ENCODE assay signal across 8 cellular contexts in genomic region chr22:33919591-33920501, GRCh38. TPM values are rescaled to one million over a fixed set of nuclear protein-coding genes. Genes with fewer than 3 reads are reported as not detected.
A peak's percentile ranks its signal among the peaks of the same experiment; 100 is the strongest.
DNase-seq lines count a peak whose midpoint lies in the region; ATAC-seq and TF ChIP-seq lines count a peak whose summit lies in the region.

Gene LARGE1 (minus strand): TSS chr22:33920476.

- POLR2A ChIA-PET in CD4-positive, alpha-beta memory T cell (lab: Charles Lee; ENCODE audit: partially characterized antibody): no interaction called here
- POLR2A ChIA-PET in MCF 10A (lab: Yijun Ruan, JAX): interaction anchor here (0.6 to 2.6 kb wide), 7 partner anchors 53 to 1338 kb away, joined by 3 to 11 read pairs (median 3); partner anchors contain the start of gene HMGXB4

- H3K27ac Mint-ChIP-seq in CD4-positive, alpha-beta memory T cell: peak within 1 kb of the TSS in 2 of 7 donors; percentile 72 to 82
- H3K27ac Mint-ChIP-seq in MCF 10A (ENCODE audit: low read depth, unreplicated experiment): no peak within 1 kb of the TSS
- H3K27ac Mint-ChIP-seq in immature natural killer cell: peak within 1 kb of the TSS in 3 of 6 donors; percentile 32 to 61 (median 57)

- H3K27ac ChIP-seq in CD4-positive, alpha-beta memory T cell (ENCODE audit: low read depth, low read length): no peak within 1 kb of the TSS
- H3K27ac ChIP-seq in skin epidermis: peak within 1 kb of the TSS in 16 of 21 experiments; percentile 6 to 87 (median 68)

- H3K9me3 Mint-ChIP-seq in CD4-positive, alpha-beta memory T cell: peaks cover 0 to 9% (median 1%) of the 10 kb centered on the region in 8 donors
- H3K9me3 Mint-ChIP-seq in MCF 10A (ENCODE audit: unreplicated experiment) (no peaks in the 10 kb centered on the region), immature natural killer cell (peaks cover 0 to 2% (median 0%) of the 10 kb centered on the region in 6 donors)

- H3K36me3 Mint-ChIP-seq in CD4-positive, alpha-beta memory T cell: peaks cover 0 to 3% of the 10 kb centered on the region in 2 donors
- H3K36me3 Mint-ChIP-seq in MCF 10A (ENCODE audit: insufficient read depth, unreplicated experiment) (no peaks in the 10 kb centered on the region), immature natural killer cell (no peaks in the 10 kb centered on the region)

- H3K4me1 Mint-ChIP-seq in CD4-positive, alpha-beta memory T cell: peaks cover 8 to 28% (median 17%) of the 10 kb centered on the region in 4 donors
- H3K4me1 Mint-ChIP-seq in MCF 10A (ENCODE audit: insufficient read depth, unreplicated experiment) (peaks cover 25% of the 10 kb centered on the region), immature natural killer cell (peaks cover 38 to 48% of the 10 kb centered on the region in 2 donors)

- H3K4me1 ChIP-seq in CD4-positive, alpha-beta memory T cell (ENCODE audit: insufficient read depth, low read length): peaks cover 14% of the 10 kb centered on the region

- no peaks in the 10 kb centered on the region for H3K36me3 ChIP-seq in CD4-positive, alpha-beta memory T cell (ENCODE audit: insufficient read depth, low read length)

- DNase-seq in CD4-positive, alpha-beta memory T cell: peak in 1 of 5 donors; percentile 2
- peak; percentile 57 for DNase-seq in NB4 (ENCODE audit: low read depth)
- DNase-seq in MCF 10A (ENCODE audit: unreplicated experiment): peak; percentile 6
- DNase-seq in immature natural killer cell: peak in 2 of 3 donors; percentile 37
- DNase-seq in OCI-M1 (lab: John Stamatoyannopoulos, UW): no peak
- DNase-seq in NCI-H1930 (lab: John Stamatoyannopoulos, UW): no peak

- ATAC-seq in GM21528 (IDR thresholded peaks at IDR 0.05; ENCODE audit: low FRiP score, unreplicated experiment): peak; percentile 24

- TF ChIP-seq POLR2A in NB4 (IDR thresholded peaks at IDR 0.05; ENCODE audit: extremely low read depth, insufficient read length): no peak

- peaks cover 27 to 40% of the 10 kb centered on the region in 2 donors for H3K27me3 Mint-ChIP-seq in CD4-positive, alpha-beta memory T cell
- H3K27me3 Mint-ChIP-seq in MCF 10A (ENCODE audit: insufficient read depth, unreplicated experiment) (no peaks in the 10 kb centered on the region), immature natural killer cell (ENCODE audit: low read depth in 3 of 3) (peaks cover 19 to 40% (median 21%) of the 10 kb centered on the region in 3 donors)

- H3K4me3 Mint-ChIP-seq in CD4-positive, alpha-beta memory T cell: peak within 1 kb of the TSS; percentile 80 to 89 (median 86)
- H3K4me3 Mint-ChIP-seq in MCF 10A (ENCODE audit: unreplicated experiment) (peak within 1 kb of the TSS; percentile 88), immature natural killer cell (peak within 1 kb of the TSS; percentile 84 to 92 (median 90))

- H3K27me3 ChIP-seq in CD4-positive, alpha-beta memory T cell (ENCODE audit: insufficient read depth, low read length): peaks cover 5% of the 10 kb centered on the region

- H3K9me3 ChIP-seq in CD4-positive, alpha-beta memory T cell (ENCODE audit: control insufficient read depth in 1 of 2, low read length in 2 of 2): no peaks in the 10 kb centered on the region

- intact Hi-C loops in CD4-positive, alpha-beta memory T cell (cut with micrococcal nuclease): no loop called here
- intact Hi-C loops in MCF 10A (cut with micrococcal nuclease): loop anchor here (2.0 to 5.0 kb wide), 5 partner anchors 68 to 617 kb away; no protein-coding TSS in a partner anchor

- CTCF ChIA-PET in CD4-positive, alpha-beta memory T cell (lab: Charles Lee; ENCODE audit: partially characterized antibody): no interaction called here
- CTCF ChIA-PET in MCF 10A (lab: Yijun Ruan, JAX): interaction anchor here (0.6 to 1.5 kb wide), 6 partner anchors 12 to 1312 kb away, joined by 3 to 8 read pairs (median 4); no protein-coding TSS in a partner anchor

- TF ChIP-seq CTCF in NB4 (IDR thresholded peaks at IDR 0.05; ENCODE audit: low read depth, low read length) (no peak), MCF 10A (IDR thresholded peaks at IDR 0.05; ENCODE audit: unreplicated experiment) (no peak)

- no TSS peak for BruUV-seq in MCF 10A (replicated peaks; lab: Mats Ljungman, UMichigan)

- H3K4me3 ChIP-seq in CD4-positive, alpha-beta memory T cell (ENCODE audit: low read length in 2 of 2): peak within 1 kb of the TSS in 1 of 2 donors; percentile 50
- H3K4me3 ChIP-seq in NB4 (ENCODE audit: low read depth, low read length): peak within 1 kb of the TSS; percentile 71
- peak within 1 kb of the TSS; percentile 52 to 78 (median 65) for H3K4me3 ChIP-seq in skin epidermis

RNA-seq across cellular contexts. Expression of gene LARGE1, which starts in this region (rescaled TPM):
- 1 to 10 TPM; 1.0 to 1.1 TPM for total RNA-seq in CD4-positive, alpha-beta memory T cell
- polyA plus RNA-seq in CD4-positive, alpha-beta memory T cell: under 1 TPM in 1 of 2 donors, not detected in 1; 0.06 TPM
- 5.2 and 8.9 TPM in 2 replicates for total RNA-seq in MCF 10A (2022)
- polyA plus RNA-seq in immature natural killer cell: under 1 TPM in 2 of 3 donors, not detected in 1; 0.04 to 0.29 TPM

Comparison
In these comparisons a context has a peak if more than half of its experiments do, and no peak if none do; other contexts are left out.
1. Peak in DNase-seq in immature natural killer cell; RNA of the gene not detected or under 1 TPM.
2. DNase-seq: peak in NB4 (single experiment) and MCF 10A (single experiment); none in OCI-M1 (single experiment) and NCI-H1930 (0 of 2).
3. Peak in every context shown above with its lines, with median percentiles within 50 percentile points of each other: H3K4me3 Mint-ChIP-seq.